Comparison of ENCODE assay signal across 7 cellular contexts in genomic region chrX:74774988-74775387, GRCh38.
"Had no signal": no experiment of that assay in that cellular context is flagged by ENCODE, and none has a peak within 500 bp of the region (broad histone marks: within the 10 kb centered on the region; RNA-seq: fewer than 3 reads in every experiment).

No MANE protein-coding gene starts in this region.

- FAIRE-seq: G401.6, GM12891, GM12892, GM19239 had no signal

- ATAC-seq: GM12878 had no signal

- H3K4me3 ChIP-seq: GM12878 had no signal

- DNase-seq: GDM1, GF-D8 had no signal
